Comparison of ENCODE assay signal across 8 cellular contexts in the genomic region with DNA sequence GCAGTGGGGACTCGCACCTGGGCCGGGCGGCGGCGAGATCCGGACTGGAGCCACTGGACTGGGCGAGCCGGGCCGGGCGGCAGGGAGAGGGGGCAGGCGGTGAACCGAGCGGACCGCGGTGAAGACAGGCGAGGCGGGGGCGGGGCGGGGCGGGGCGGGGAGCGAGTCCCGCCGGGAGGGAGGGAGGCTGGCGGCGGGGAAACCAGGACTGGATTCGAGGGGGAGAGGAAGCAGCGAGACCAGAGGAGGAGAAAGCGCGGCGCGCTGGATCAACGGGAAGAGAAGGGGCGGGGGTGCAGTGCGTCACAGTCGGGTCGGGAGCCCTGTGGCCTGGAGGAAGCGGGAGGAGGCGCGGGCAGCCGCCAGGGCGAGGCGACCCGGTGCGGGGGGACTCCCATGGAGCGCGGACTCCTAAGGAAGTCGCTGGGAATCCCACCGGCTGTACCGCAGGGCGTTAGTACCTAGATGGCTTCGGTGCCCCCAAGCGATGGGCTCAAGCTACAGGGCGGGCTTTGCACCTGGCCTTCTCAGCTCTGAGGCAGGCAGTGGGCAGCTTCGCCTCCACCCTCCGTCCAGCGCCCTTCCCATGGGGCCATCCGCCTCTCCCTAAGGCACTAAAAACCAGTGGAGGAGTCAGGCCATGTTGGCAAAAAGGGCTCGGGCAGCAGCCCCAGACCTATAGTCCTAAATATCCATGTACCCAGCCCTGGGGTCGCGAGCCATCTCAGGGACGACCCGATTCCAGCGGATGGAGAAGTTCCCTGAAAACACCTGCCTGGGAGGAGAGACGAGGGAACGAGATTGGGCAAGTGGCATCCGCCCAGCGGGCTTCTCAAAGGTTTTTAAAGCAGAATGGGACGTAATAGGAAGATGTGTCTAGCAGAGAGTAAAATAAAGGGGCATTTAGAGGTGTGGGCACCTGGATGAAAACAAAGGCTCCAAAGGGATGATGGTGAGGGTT. TPM values are rescaled to one million over a fixed set of nuclear protein-coding genes. Genes with fewer than 3 reads are reported as not detected.
DNase-seq lines count a peak whose midpoint lies in the region; ATAC-seq and TF ChIP-seq lines count a peak whose summit lies in the region.

A gene (minus strand): TSS at position 126 of the 961 bp plus-strand sequence. CDS start 233 bp downstream, outside the sequence.

- intact Hi-C loops in heart left ventricle (cut with DNase I) = loop anchor here in 4 of 10 donors (1.0 to 5.0 kb wide), 6 partner anchors 10 to 51 kb away; a partner anchor contains a TSS
- intact Hi-C loops in ovary (cut with DNase I) = loop anchor here in 1 of 4 donors (5.0 kb wide), 1 partner anchor 284 kb away; no protein-coding TSS in a partner anchor
- intact Hi-C loops in PC-3 (cut with micrococcal nuclease) = no loop called here

- ATAC-seq in GM19463 (IDR thresholded peaks at IDR 0.05; ENCODE audit: unreplicated experiment) = peak; percentile 17
- ATAC-seq in heart left ventricle = peak; percentile 47 to 88 (median 84)
- ATAC-seq in PC-3 = no peak

- H3K9me2 ChIP-seq in PC-3 (replicated peaks; ENCODE audit: low read length) = no peaks in the 10 kb centered on the region

- H4K20me1 ChIP-seq in PC-3 (ENCODE audit: low read length) = no peaks in the 10 kb centered on the region

- peak within 1 kb of the TSS; percentile 76 for H3K4me3 Mint-ChIP-seq in activated naive CD4-positive, alpha-beta T cell treated with anti-CD3 and anti-CD28 coated beads, Interleukin-2, amount 50 U/mL, for 24 hours

- H3K36me3 Mint-ChIP-seq in activated naive CD4-positive, alpha-beta T cell treated with anti-CD3 and anti-CD28 coated beads, Interleukin-2, amount 50 U/mL, for 24 hours = no peaks in the 10 kb centered on the region

- DNase-seq in NCI-H446 (lab: John Stamatoyannopoulos, UW) (peak; percentile 75 to 90), heart left ventricle (peak; percentile 83 to 91 (median 89)), ovary (peak; percentile 21 to 53 (median 31)), PC-3 (no peak), dedifferentiated amniotic fluid mesenchymal stem cell (ENCODE audit: extremely low spot score) (no peak)

- H3K4me3 ChIP-seq in ACC112 (ENCODE audit: low read depth, low read length) = peak within 1 kb of the TSS; percentile 75
- peak within 1 kb of the TSS; percentile 55 to 79 (median 65) for H3K4me3 ChIP-seq in heart left ventricle
- peak within 1 kb of the TSS; percentile 38 for H3K4me3 ChIP-seq in ovary
- no peak within 1 kb of the TSS for H3K4me3 ChIP-seq in PC-3 (ENCODE audit: low read length)

- H3K4me1 ChIP-seq in ACC112 (ENCODE audit: control insufficient read depth, insufficient read depth, low read length, unreplicated experiment) (no peaks in the 10 kb centered on the region), heart left ventricle (peaks cover 0 to 48% (median 19%) of the 10 kb centered on the region in 12 donors), ovary (ENCODE audit: insufficient read depth) (peaks cover 7% of the 10 kb centered on the region), PC-3 (ENCODE audit: insufficient read depth, low read length) (no peaks in the 10 kb centered on the region)

- H3K9ac ChIP-seq in PC-3 (ENCODE audit: low read length) = no peak within 1 kb of the TSS

- TF ChIP-seq EP300 in ovary (IDR thresholded peaks at IDR 0.05) = no peak

- BruUV-seq in PC-3 (replicated peaks; lab: Mats Ljungman, UMichigan) = no TSS peak

- no peaks in the 10 kb centered on the region for H3K9me3 Mint-ChIP-seq in activated naive CD4-positive, alpha-beta T cell treated with anti-CD3 and anti-CD28 coated beads, Interleukin-2, amount 50 U/mL, for 24 hours

- H3K36me3 ChIP-seq in ACC112 (ENCODE audit: insufficient read depth, low read length) (no peaks in the 10 kb centered on the region), heart left ventricle (no peaks in the 10 kb centered on the region), ovary (no peaks in the 10 kb centered on the region), PC-3 (ENCODE audit: low read depth, low read length) (no peaks in the 10 kb centered on the region)

- peaks cover 36% of the 10 kb centered on the region for H3K4me1 Mint-ChIP-seq in activated naive CD4-positive, alpha-beta T cell treated with anti-CD3 and anti-CD28 coated beads, Interleukin-2, amount 50 U/mL, for 24 hours

- CTCF ChIA-PET in PC-3 (lab: Charles Lee) = no interaction called here

- H3K9me3 ChIP-seq in heart left ventricle (no peaks in the 10 kb centered on the region), ovary (no peaks in the 10 kb centered on the region), PC-3 (ENCODE audit: low read length) (no peaks in the 10 kb centered on the region)

- H2AFZ ChIP-seq in ACC112 (ENCODE audit: low read length, unreplicated experiment) = no peak within 1 kb of the TSS
- no peak within 1 kb of the TSS for H2AFZ ChIP-seq in PC-3 (ENCODE audit: low read length)

- H3K27ac Mint-ChIP-seq in activated naive CD4-positive, alpha-beta T cell treated with anti-CD3 and anti-CD28 coated beads, Interleukin-2, amount 50 U/mL, for 24 hours = peak within 1 kb of the TSS; percentile 68

- peaks cover 24% of the 10 kb centered on the region; the same call in 1 of the 2 replicates for H3K27me3 ChIP-seq in ACC112 (ENCODE audit: insufficient read depth, low read length)
- H3K27me3 ChIP-seq in heart left ventricle = peaks cover 0 to 13% (median 0%) of the 10 kb centered on the region in 9 donors
- peaks cover 5% of the 10 kb centered on the region for H3K27me3 ChIP-seq in ovary
- no peaks in the 10 kb centered on the region for H3K27me3 ChIP-seq in PC-3 (ENCODE audit: low read length)

- TF ChIP-seq CTCF in heart left ventricle (IDR thresholded peaks at IDR 0.05) = no peak
- no peak for TF ChIP-seq CTCF in ovary (IDR thresholded peaks at IDR 0.05)
- TF ChIP-seq CTCF in PC-3 (conservative IDR thresholded peaks at IDR 0.05; ENCODE audit: low read depth, low read length) = no peak

- H3K79me2 ChIP-seq in ACC112 (ENCODE audit: control insufficient read depth, insufficient read depth, low read length, unreplicated experiment) = no peaks in the 10 kb centered on the region
- H3K79me2 ChIP-seq in PC-3 (ENCODE audit: low read length) = no peaks in the 10 kb centered on the region

- H3K27ac ChIP-seq in ACC112 (ENCODE audit: low read depth, low read length) (no peak within 1 kb of the TSS), heart left ventricle (peak within 1 kb of the TSS; percentile 46 to 87 (median 64)), ovary (no peak within 1 kb of the TSS), PC-3 (ENCODE audit: low read length) (no peak within 1 kb of the TSS)

- H3K4me2 ChIP-seq in PC-3 (ENCODE audit: low read length) = no peak within 1 kb of the TSS

- no peaks in the 10 kb centered on the region for H3F3A ChIP-seq in PC-3 (ENCODE audit: low read length, unreplicated experiment)

- 6 to 10% (median 8%) methylated on average over 50 to 69 of the region's 69 CpGs for WGBS in heart left ventricle, 4 donors
- WGBS in ovary, 3 donors = 6 to 7% (median 7%) methylated on average over 57 to 69 of the region's 69 CpGs

- no peak for TF ChIP-seq POLR2A in heart left ventricle (IDR thresholded peaks at IDR 0.05)
- no peak for TF ChIP-seq POLR2A in ovary (IDR thresholded peaks at IDR 0.05)

- H3K27me3 Mint-ChIP-seq in activated naive CD4-positive, alpha-beta T cell treated with anti-CD3 and anti-CD28 coated beads, Interleukin-2, amount 50 U/mL, for 24 hours = peaks cover 9% of the 10 kb centered on the region

- POLR2A ChIA-PET in PC-3 (lab: Charles Lee; ENCODE audit: unreplicated experiment) = no interaction called here

RNA-seq across cellular contexts. Expression of the gene that starts here (rescaled TPM):
- total RNA-seq in heart left ventricle (1 to 10 TPM; 1.1 to 3.3 (median 1.8) TPM), ovary (1 to 10 TPM in 1 of 7 donors, under 1 TPM in 6; 0.12 to 1.1 (median 0.53) TPM), PC-3 (2014; rRNA removed) (0.11 and 0.12 TPM in 2 replicates)
- polyA plus RNA-seq in heart left ventricle (1 to 10 TPM in 1 of 2 donors, under 1 TPM in 1; 0.49 to 1.2 TPM), ovary (under 1 TPM; 0.17 to 0.67 TPM)

Comparison
In these comparisons a context has a peak if more than half of its experiments do, and no peak if none do; other contexts are left out.
1. H3K27ac ChIP-seq: peak in heart left ventricle (12 of 12); none in ACC112 (single experiment), ovary (0 of 2) and PC-3 (single experiment).
2. DNase-seq: peak in NCI-H446 (2 of 2), heart left ventricle (5 of 5) and ovary (5 of 5); none in PC-3 (single experiment) and dedifferentiated amniotic fluid mesenchymal stem cell (single experiment).